8 cellular contexts compared by ENCODE assay signal in genomic region chr12:32139064-32139421, GRCh38. TPM values are rescaled to one million over a fixed set of nuclear protein-coding genes. Genes with fewer than 3 reads are reported as not detected.
A peak's percentile ranks its signal among the peaks of the same experiment; 100 is the strongest.
DNase-seq lines count a peak whose midpoint lies in the region; ATAC-seq and TF ChIP-seq lines count a peak whose summit lies in the region.

No MANE protein-coding gene starts in this region.

- TF ChIP-seq CTCF in upper lobe of right lung (IDR thresholded peaks at IDR 0.05) = no peak

- H3K9me3 ChIP-seq in upper lobe of right lung = no peaks in the 10 kb centered on the region

- H3K36me3 Mint-ChIP-seq in activated T-helper 2 cell treated with anti-CD3 and anti-CD28 coated beads, Interferon-gamma antibody, Interleukin-2, Interleukin-4, amounts not matched to agents 10 μg/mL and 5 μg/mL and 100 μg/mL, durations not matched to agents 14 hours and 24 hours and 36 hours (ENCODE audit: low read depth) = no peaks in the 10 kb centered on the region

- H3K9me3 Mint-ChIP-seq in activated T-helper 2 cell treated with anti-CD3 and anti-CD28 coated beads, Interferon-gamma antibody, Interleukin-2, Interleukin-4, amounts not matched to agents 10 μg/mL and 5 μg/mL and 100 μg/mL, durations not matched to agents 14 hours and 24 hours and 36 hours = no peaks in the 10 kb centered on the region

- peak overlapping the region; percentile 61; the same call in 1 of the 2 replicates for H3K4me3 ChIP-seq in GM08714 (ENCODE audit: low read length)
- peak overlapping the region; percentile 41 for H3K4me3 ChIP-seq in upper lobe of right lung

- no peaks in the 10 kb centered on the region for H3K27me3 ChIP-seq in upper lobe of right lung

- peak overlapping the region; percentile 47 for H3K4me3 Mint-ChIP-seq in activated T-helper 2 cell treated with anti-CD3 and anti-CD28 coated beads, Interferon-gamma antibody, Interleukin-2, Interleukin-4, amounts not matched to agents 10 μg/mL and 5 μg/mL and 100 μg/mL, durations not matched to agents 14 hours and 24 hours and 36 hours (ENCODE audit: low read depth)

- peak overlapping the region; percentile 39 for H3K27ac ChIP-seq in upper lobe of right lung

- no peaks in the 10 kb centered on the region for H3K36me3 ChIP-seq in upper lobe of right lung

- no peak overlapping the region for H3K27ac Mint-ChIP-seq in activated T-helper 2 cell treated with anti-CD3 and anti-CD28 coated beads, Interferon-gamma antibody, Interleukin-2, Interleukin-4, amounts not matched to agents 10 μg/mL and 5 μg/mL and 100 μg/mL, durations not matched to agents 14 hours and 24 hours and 36 hours

- peak; percentile 81 for ATAC-seq in GM19467 (IDR thresholded peaks at IDR 0.05; ENCODE audit: unreplicated experiment)
- peak; percentile 78 for ATAC-seq in HG03558 (IDR thresholded peaks at IDR 0.05; ENCODE audit: extremely low read depth, unreplicated experiment)
- ATAC-seq in upper lobe of right lung = peak; percentile 84

- H3K4me1 ChIP-seq in upper lobe of right lung = no peaks in the 10 kb centered on the region

- peaks cover 24% of the 10 kb centered on the region for H3K4me1 Mint-ChIP-seq in activated T-helper 2 cell treated with anti-CD3 and anti-CD28 coated beads, Interferon-gamma antibody, Interleukin-2, Interleukin-4, amounts not matched to agents 10 μg/mL and 5 μg/mL and 100 μg/mL, durations not matched to agents 14 hours and 24 hours and 36 hours (ENCODE audit: low read depth)

- intact Hi-C loops in activated T-helper 2 cell treated with anti-CD3 and anti-CD28 coated beads, Interferon-gamma antibody, Interleukin-2, Interleukin-4, amounts not matched to agents 10 μg/mL and 5 μg/mL and 100 μg/mL, durations not matched to agents 14 hours and 24 hours and 36 hours (cut with micrococcal nuclease) = loop anchor here (5.0 to 10.0 kb wide), 6 partner anchors 74 to 414 kb away; partner anchors contain the start of gene AMN1
- intact Hi-C loops in upper lobe of right lung (cut with DNase I) = no loop called here

- peaks cover 56% of the 10 kb centered on the region for H3K27me3 Mint-ChIP-seq in activated T-helper 2 cell treated with anti-CD3 and anti-CD28 coated beads, Interferon-gamma antibody, Interleukin-2, Interleukin-4, amounts not matched to agents 10 μg/mL and 5 μg/mL and 100 μg/mL, durations not matched to agents 14 hours and 24 hours and 36 hours (ENCODE audit: low read depth)

- peak; percentile 16 for DNase-seq in activated T-helper 2 cell treated with anti-CD3 and anti-CD28 coated beads, Interferon-gamma antibody, Interleukin-2, Interleukin-4, amounts not matched to agents 10 μg/mL and 5 μg/mL and 100 μg/mL, durations not matched to agents 14 hours and 24 hours and 36 hours (ENCODE audit: low spot score)
- DNase-seq in lung microvascular endothelial cell (ENCODE audit: low read depth in 2 of 2) (peak; percentile 39 to 47), upper lobe of right lung (no peak), 8988T (no peak)
- no peak for DNase-seq in effector CD4-positive, alpha-beta T cell

RNA-seq across cellular contexts. Expression of gene BICD1, which starts 32.4 kb away (rescaled TPM):
- 8.0 and 8.8 TPM in 2 replicates for total RNA-seq in activated T-helper 2 cell treated with anti-CD3 and anti-CD28 coated beads, Interferon-gamma antibody, Interleukin-2, Interleukin-4, amounts not matched to agents 10 μg/mL and 5 μg/mL and 100 μg/mL, durations not matched to agents 14 hours and 24 hours and 36 hours
- 10.5 and 20.2 TPM in 2 replicates for total RNA-seq in lung microvascular endothelial cell
- total RNA-seq in upper lobe of right lung = 18.0 TPM

Comparison
In these comparisons a context has a peak if more than half of its experiments do, and no peak if none do; other contexts are left out.
1. DNase-seq: peak in activated T-helper 2 cell treated with anti-CD3 and anti-CD28 coated beads, Interferon-gamma antibody, Interleukin-2, Interleukin-4, amounts not matched to agents 10 μg/mL and 5 μg/mL and 100 μg/mL, durations not matched to agents 14 hours and 24 hours and 36 hours (single experiment) and lung microvascular endothelial cell (2 of 2); none in upper lobe of right lung (single experiment), effector CD4-positive, alpha-beta T cell (single experiment) and 8988T (single experiment).
2. Peak in every context shown above with its lines, with median percentiles within 50 percentile points of each other: ATAC-seq.